ENCODE assay signal across 9 cellular contexts in genomic region chr5:59598547-59598874, GRCh38.
DNase-seq lines count a peak whose midpoint lies in the region; ATAC-seq and FAIRE-seq lines count a peak whose summit lies in the region.
"Had no signal": no experiment of that assay in that cellular context is flagged by ENCODE, and none has a peak within 500 bp of the region (broad histone marks: within the 10 kb centered on the region; RNA-seq: fewer than 3 reads in every experiment).

No MANE protein-coding gene starts in this region.

- no peaks in the 10 kb centered on the region for H3K9me3 ChIP-seq in skeletal muscle tissue (ENCODE audit: control insufficient read depth in 3 of 3, low read length in 3 of 3)
- no peaks in the 10 kb centered on the region for H3K9me3 ChIP-seq in SJCRH30 (replicated peaks)
- H3K9me3 ChIP-seq: prostate gland had no signal

- CTCF ChIA-PET in activated CD4-positive, alpha-beta T cell treated with anti-CD3 and anti-CD28 coated beads for 36 hours (lab: Charles Lee), result interaction anchor here (1.3 kb wide), 1 partner anchor 17 kb away, joined by 3 read pairs; no protein-coding TSS in a partner anchor

- FAIRE-seq in GM19239 (lab: Jason Lieb, UNC), result peak; percentile 90

- peak overlapping the region; percentile 42 to 69 (median 68) for H3K9ac ChIP-seq in skeletal muscle tissue (ENCODE audit: low read depth in 1 of 3, low read length in 3 of 3)

- H3K4me1 Mint-ChIP-seq in IgD-negative memory B cell, result peaks cover 28 to 41% (median 32%) of the 10 kb centered on the region in 3 donors
- H3K4me1 Mint-ChIP-seq in activated CD4-positive, alpha-beta T cell treated with anti-CD3 and anti-CD28 coated beads for 36 hours, result peaks cover 2% of the 10 kb centered on the region

- H3K9me3 Mint-ChIP-seq in IgD-negative memory B cell, result peaks cover 0 to 4% (median 0%) of the 10 kb centered on the region in 3 donors
- H3K9me3 Mint-ChIP-seq in activated CD4-positive, alpha-beta T cell treated with anti-CD3 and anti-CD28 coated beads for 36 hours (ENCODE audit: low read depth), result no peaks in the 10 kb centered on the region

- H3K27me3 Mint-ChIP-seq in IgD-negative memory B cell, result no peaks in the 10 kb centered on the region
- peaks cover 19% of the 10 kb centered on the region for H3K27me3 Mint-ChIP-seq in activated CD4-positive, alpha-beta T cell treated with anti-CD3 and anti-CD28 coated beads for 36 hours

- H3K4me3 ChIP-seq in skeletal muscle tissue (ENCODE audit: low read length in 3 of 3), result peak overlapping the region; percentile 58 to 64 (median 59)
- H3K4me3 ChIP-seq in SJCRH30, result no peak overlapping the region

- H3K27ac ChIP-seq in epithelial cell of prostate, result peak overlapping the region; percentile 49
- peak overlapping the region; percentile 54 for H3K27ac ChIP-seq in skeletal muscle tissue (ENCODE audit: low read depth, low read length)
- no peak overlapping the region for H3K27ac ChIP-seq in SJCRH30

- peak overlapping the region in 3 of 4 donors; percentile 12 to 65 (median 29) for H3K4me3 Mint-ChIP-seq in IgD-negative memory B cell
- H3K4me3 Mint-ChIP-seq in activated CD4-positive, alpha-beta T cell treated with anti-CD3 and anti-CD28 coated beads for 36 hours, result no peak overlapping the region

- H3K36me3 ChIP-seq in skeletal muscle tissue (ENCODE audit: control insufficient read depth in 3 of 3, insufficient read depth in 3 of 3, low read length in 3 of 3) (no peaks in the 10 kb centered on the region), SJCRH30 (no peaks in the 10 kb centered on the region)
- H3K36me3 ChIP-seq: prostate gland had no signal

- DNase-seq in GM19239 (ENCODE audit: insufficient read length, low spot score) (no peak), epithelial cell of prostate (ENCODE audit: low read depth, low spot score) (no peak), posterior vena cava (ENCODE audit: low spot score) (no peak), SJCRH30 (no peak), COLO829 (ENCODE audit: low spot score) (no peak)
- DNase-seq in activated CD4-positive, alpha-beta T cell treated with anti-CD3 and anti-CD28 coated beads for 36 hours, result no peak

- POLR2A ChIA-PET in activated CD4-positive, alpha-beta T cell treated with anti-CD3 and anti-CD28 coated beads for 36 hours (lab: Charles Lee), result no interaction called here

- H3K27me3 ChIP-seq in skeletal muscle tissue (ENCODE audit: control insufficient read depth in 3 of 3, insufficient read depth in 3 of 3, low read length in 3 of 3), result no peaks in the 10 kb centered on the region
- H3K27me3 ChIP-seq in SJCRH30, result no peaks in the 10 kb centered on the region

- peaks cover 5% of the 10 kb centered on the region for H3K36me3 Mint-ChIP-seq in IgD-negative memory B cell
- H3K36me3 Mint-ChIP-seq in activated CD4-positive, alpha-beta T cell treated with anti-CD3 and anti-CD28 coated beads for 36 hours (ENCODE audit: low read depth), result no peaks in the 10 kb centered on the region

- ATAC-seq in activated CD4-positive, alpha-beta T cell treated with anti-CD3 and anti-CD28 coated beads for 36 hours, result no peak

- intact Hi-C loops in posterior vena cava (cut with DNase I), result no loop called here
- intact Hi-C loops in activated CD4-positive, alpha-beta T cell treated with anti-CD3 and anti-CD28 coated beads for 36 hours (cut with DNase I, micrococcal nuclease), result no loop called here

- peak overlapping the region in 2 of 3 donors; percentile 67 to 95 for H3K27ac Mint-ChIP-seq in IgD-negative memory B cell
- H3K27ac Mint-ChIP-seq in activated CD4-positive, alpha-beta T cell treated with anti-CD3 and anti-CD28 coated beads for 36 hours, result no peak overlapping the region

- H3K4me1 ChIP-seq in skeletal muscle tissue (ENCODE audit: control insufficient read depth in 3 of 3, insufficient read depth in 3 of 3, low read length in 3 of 3), result peaks cover 0 to 13% (median 8%) of the 10 kb centered on the region in 3 donors
- peaks cover 14% of the 10 kb centered on the region for H3K4me1 ChIP-seq in SJCRH30
- H3K4me1 ChIP-seq: prostate gland had no signal
